Comparison of ENCODE assay signal across 1 cellular context in genomic region chr6:35489995-35490791, GRCh38.
TF ChIP-seq lines count a peak whose summit lies in the region.

No MANE protein-coding gene starts in this region.

TF ChIP-seq in HepG2, 621 proteins besides CTCF, POLR2A, EP300 and RAD21:
- no peak for TF ChIP-seq TEAD3 (CRISPR knock-in tag; optimal IDR thresholded peaks at IDR 0.05; ENCODE audit: borderline replicate concordance)
- TF ChIP-seq ZBTB38 (CRISPR knock-in tag; IDR thresholded peaks at IDR 0.05), result 0 out of 2 replicates have a peak, but pooled peaks have one; percentile 43
- peak; percentile 14 for TF ChIP-seq RBM39 (IDR thresholded peaks at IDR 0.05; ENCODE audit: low read depth, low read length, poor library complexity, severe bottlenecking)
- TF ChIP-seq ZNF333 (CRISPR knock-in tag; IDR thresholded peaks at IDR 0.05; ENCODE audit: borderline replicate concordance), result no peak
- TF ChIP-seq ZNF3 (CRISPR knock-in tag; IDR thresholded peaks at IDR 0.05), result no peak
- peak; percentile 76; the same call in 1 of the 2 replicates for TF ChIP-seq SRF (IDR thresholded peaks at IDR 0.05; ENCODE audit: low read depth, low read length)
- TF ChIP-seq ZNF326 (CRISPR knock-in tag; IDR thresholded peaks at IDR 0.05; ENCODE audit: borderline replicate concordance), result no peak
- no peak for TF ChIP-seq TOPORS (CRISPR knock-in tag; IDR thresholded peaks at IDR 0.05)
- no peak for TF ChIP-seq GTF2F1 (IDR thresholded peaks at IDR 0.05; ENCODE audit: low read length)
- no peak for TF ChIP-seq ZNF432 (CRISPR knock-in tag; IDR thresholded peaks at IDR 0.05; ENCODE audit: borderline replicate concordance)
- no peak for TF ChIP-seq CHD2 (IDR thresholded peaks at IDR 0.05; ENCODE audit: low read depth, low read length)
